In the genomic region with DNA sequence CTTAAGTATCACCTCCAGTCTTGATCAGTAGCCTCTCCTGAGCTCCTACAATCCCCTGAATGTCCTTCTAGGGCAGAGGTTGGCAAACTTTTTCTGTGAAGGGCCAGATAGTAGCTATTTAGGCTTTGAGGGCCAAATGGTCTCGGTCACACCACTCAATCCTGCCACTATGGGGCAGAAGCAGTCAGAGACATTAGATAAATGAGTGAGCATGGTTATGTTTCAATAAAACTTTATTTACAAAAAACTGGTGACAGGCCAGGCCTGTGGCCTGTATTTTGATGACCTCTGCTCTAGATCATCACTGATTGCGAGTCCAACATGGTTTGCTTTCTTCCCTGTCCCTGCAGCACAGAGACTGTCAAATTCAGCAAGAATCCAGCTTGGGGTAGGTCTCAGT, we compare ENCODE assay signal across 16 cellular contexts. TPM values are rescaled to one million over a fixed set of nuclear protein-coding genes. Genes with fewer than 3 reads are reported as not detected.
DNase-seq lines count a peak whose midpoint lies in the region; ATAC-seq and TF ChIP-seq lines count a peak whose summit lies in the region.
"Had no signal": no experiment of that assay in that cellular context is flagged by ENCODE, and none has a peak within 500 bp of the region (broad histone marks: within the 10 kb centered on the region; RNA-seq: fewer than 3 reads in every experiment).

No MANE protein-coding gene starts in this region.

- in situ Hi-C loops in HAP-1 (cut with MboI; ENCODE audit: low sequenced_read_pairs) = no loop called here

- no peak overlapping the region for H3K4me3 ChIP-seq in CD4-positive, CD25-positive, alpha-beta regulatory T cell (ENCODE audit: low read depth, low read length)
- H3K4me3 ChIP-seq in HAP-1 = no peak overlapping the region
- H3K4me3 ChIP-seq: transverse colon had no signal

- H3K27me3 Mint-ChIP-seq in CD4-positive, CD25-positive, alpha-beta regulatory T cell = no peaks in the 10 kb centered on the region
- peaks cover 8% of the 10 kb centered on the region for H3K27me3 Mint-ChIP-seq in endothelial cell (ENCODE audit: unreplicated experiment)
- H3K27me3 Mint-ChIP-seq: B cell; naive thymus-derived CD8-positive, alpha-beta T cell had no signal

- no peaks in the 10 kb centered on the region for H3K27me3 ChIP-seq in CD4-positive, CD25-positive, alpha-beta regulatory T cell (ENCODE audit: control insufficient read depth, insufficient read depth, low read length)
- no peaks in the 10 kb centered on the region for H3K27me3 ChIP-seq in HAP-1 (ENCODE audit: low read depth)
- H3K27me3 ChIP-seq: transverse colon had no signal

- H3K27ac ChIP-seq in CD4-positive, CD25-positive, alpha-beta regulatory T cell (ENCODE audit: insufficient read depth, low read length, poor library complexity, severe bottlenecking) = no peak overlapping the region
- H3K27ac ChIP-seq: transverse colon had no signal

- TF ChIP-seq CTCF in GM12872 (IDR thresholded peaks at IDR 0.05; ENCODE audit: insufficient read depth, low read depth, low read length) = 0 out of 3 replicates have a peak, but pooled peaks have one; percentile 3
- TF ChIP-seq CTCF in endothelial cell (IDR thresholded peaks at IDR 0.05; ENCODE audit: unreplicated experiment) = peak; percentile 15

- peak overlapping the region in 1 of 4 donors; percentile 19 for H3K4me3 Mint-ChIP-seq in CD4-positive, CD25-positive, alpha-beta regulatory T cell
- no peak overlapping the region for H3K4me3 Mint-ChIP-seq in endothelial cell (ENCODE audit: unreplicated experiment)
- H3K4me3 Mint-ChIP-seq: B cell; naive thymus-derived CD8-positive, alpha-beta T cell had no signal

- peaks cover 44% of the 10 kb centered on the region for H3K4me1 ChIP-seq in CD4-positive, CD25-positive, alpha-beta regulatory T cell (ENCODE audit: control insufficient read depth, insufficient read depth, low read length, poor library complexity, severe bottlenecking)
- peaks cover 12% of the 10 kb centered on the region for H3K4me1 ChIP-seq in HAP-1

- peaks cover 11 to 51% (median 26%) of the 10 kb centered on the region in 4 donors for H3K4me1 Mint-ChIP-seq in CD4-positive, CD25-positive, alpha-beta regulatory T cell
- peaks cover 11% of the 10 kb centered on the region for H3K4me1 Mint-ChIP-seq in endothelial cell (ENCODE audit: unreplicated experiment)

- H3K9me3 Mint-ChIP-seq in CD4-positive, CD25-positive, alpha-beta regulatory T cell = no peaks in the 10 kb centered on the region
- no peaks in the 10 kb centered on the region for H3K9me3 Mint-ChIP-seq in endothelial cell (ENCODE audit: unreplicated experiment)
- H3K9me3 Mint-ChIP-seq: naive thymus-derived CD8-positive, alpha-beta T cell had no signal

- H3K36me3 ChIP-seq in CD4-positive, CD25-positive, alpha-beta regulatory T cell (ENCODE audit: control insufficient read depth, insufficient read depth, low read length) = peaks cover 6% of the 10 kb centered on the region
- peaks cover 15% of the 10 kb centered on the region for H3K36me3 ChIP-seq in HAP-1 (replicated peaks)
- H3K36me3 ChIP-seq: transverse colon had no signal

- H3K9me3 ChIP-seq in CD4-positive, CD25-positive, alpha-beta regulatory T cell (ENCODE audit: control insufficient read depth in 2 of 2, low read length in 2 of 2) = no peaks in the 10 kb centered on the region
- no peaks in the 10 kb centered on the region for H3K9me3 ChIP-seq in HAP-1
- H3K9me3 ChIP-seq: transverse colon had no signal

- no peak for ATAC-seq in CD4-positive, CD25-positive, alpha-beta regulatory T cell (ENCODE audit: low read depth in 2 of 2)
- ATAC-seq in left lobe of liver = no peak
- no peak for ATAC-seq in GM21786 (IDR thresholded peaks at IDR 0.05; ENCODE audit: unreplicated experiment)
- ATAC-seq: naive thymus-derived CD8-positive, alpha-beta T cell had no signal

- DNase-seq in CD4-positive, CD25-positive, alpha-beta regulatory T cell = peak in 1 of 3 donors; percentile 23
- DNase-seq in RPMI7951 (ENCODE audit: low read depth) (peak; percentile 15), endothelial cell (ENCODE audit: low spot score) (no peak), HAP-1 (ENCODE audit: low spot score in 2 of 2) (no peak), NCI-H1694 (lab: John Stamatoyannopoulos, UW) (no peak), left lobe of liver (ENCODE audit: low spot score) (no peak)
- DNase-seq: activated CD4-positive, alpha-beta T cell treated with anti-CD3 and anti-CD28 coated beads for 4 hours; amygdala; cortex of kidney; DND-41; naive thymus-derived CD8-positive, alpha-beta T cell; NCI-H1105; transverse colon had no signal

- H3K36me3 Mint-ChIP-seq in CD4-positive, CD25-positive, alpha-beta regulatory T cell = peaks cover 4% of the 10 kb centered on the region
- H3K36me3 Mint-ChIP-seq in endothelial cell (ENCODE audit: low read depth, unreplicated experiment) = no peaks in the 10 kb centered on the region

- H3K27ac Mint-ChIP-seq in CD4-positive, CD25-positive, alpha-beta regulatory T cell = peak overlapping the region; percentile 43 to 66 (median 47)
- H3K27ac Mint-ChIP-seq in endothelial cell (ENCODE audit: unreplicated experiment) = no peak overlapping the region
- H3K27ac Mint-ChIP-seq: B cell had no signal

RNA-seq across cellular contexts. Expression of a gene that starts 36.3 kb away (rescaled TPM):
- 23.7 TPM for total RNA-seq in CD4-positive, CD25-positive, alpha-beta regulatory T cell
- 1 to 10 TPM; 1.0 to 3.3 (median 1.9) TPM for polyA plus RNA-seq in CD4-positive, CD25-positive, alpha-beta regulatory T cell
- 35.4 and 39.2 TPM in 2 replicates for total RNA-seq in RPMI7951 (2014; rRNA removed; shearing (Covaris generic))
- total RNA-seq in endothelial cell (ENCODE audit: unreplicated experiment) (15.8 TPM), left lobe of liver (0.33 TPM)

RNA-seq across cellular contexts. Expression of a gene that starts 53.3 kb away (rescaled TPM):
- 58.1 TPM for total RNA-seq in CD4-positive, CD25-positive, alpha-beta regulatory T cell
- polyA plus RNA-seq in CD4-positive, CD25-positive, alpha-beta regulatory T cell = 100 to 1,000 TPM in 1 of 4 donors, 10 to 100 TPM in 3; 89.8 to 102 (median 95.6) TPM
- 44.5 and 61.4 TPM in 2 replicates for total RNA-seq in RPMI7951 (2014; rRNA removed; shearing (Covaris generic))
- total RNA-seq in endothelial cell (ENCODE audit: unreplicated experiment) = 57.3 TPM
- total RNA-seq in left lobe of liver = 15.3 TPM

Comparison
In these comparisons a context has a peak if more than half of its experiments do, and no peak if none do; other contexts are left out.
1. RNA of a gene that starts 36.3 kb away (total RNA-seq): 35.4 to 39.2 TPM in RPMI7951, 23.7 TPM in CD4-positive, CD25-positive, alpha-beta regulatory T cell (single experiment) and 15.8 TPM in endothelial cell (single experiment); 0.33 TPM in left lobe of liver (single experiment); every median in the first group is over 10 times any median in the second.